31 cellular contexts compared by ENCODE assay signal in the genomic region with DNA sequence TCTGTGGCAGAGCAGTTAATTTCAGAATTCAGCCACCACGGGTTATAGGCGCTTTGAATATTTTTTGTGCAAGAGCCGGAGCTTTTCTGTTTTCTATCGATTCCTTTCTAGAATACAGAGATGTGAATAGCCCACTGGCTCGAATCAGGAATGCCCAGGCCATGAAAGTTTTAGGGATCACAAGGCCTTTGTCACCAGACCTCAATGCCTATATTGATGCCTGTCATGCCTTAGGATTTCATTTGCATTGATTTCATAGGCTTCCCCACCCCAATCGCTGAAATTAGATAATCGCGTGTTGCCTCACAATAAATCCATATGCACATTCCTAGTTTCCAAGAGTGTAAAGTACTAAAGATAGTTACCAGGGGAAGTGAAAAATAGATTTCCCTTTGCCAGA.
DNase-seq lines count a peak whose midpoint lies in the region; ATAC-seq and TF ChIP-seq lines count a peak whose summit lies in the region.
"Had no signal": no experiment of that assay in that cellular context is flagged by ENCODE, and none has a peak within 500 bp of the region (broad histone marks: within the 10 kb centered on the region; RNA-seq: fewer than 3 reads in every experiment).

No MANE protein-coding gene starts in this region.

- no peak for DNase-seq in right atrium auricular region (ENCODE audit: low spot score)
- no peak for DNase-seq in Right ventricle myocardium superior
- peak; percentile 42 for DNase-seq in esophagus muscularis mucosa (ENCODE audit: extremely low spot score)
- DNase-seq in tibial nerve (ENCODE audit: low spot score in 2 of 2) = no peak
- DNase-seq in stimulated activated CD4-positive, alpha-beta T cell treated with anti-CD3 and anti-CD28 coated beads, Interleukin-15, amount 100 ng/mL, for 24 hours = no peak
- no peak for DNase-seq in HUDEP-2 (lab: John Stamatoyannopoulos, UW; ENCODE audit: unreplicated experiment in 76 of 76)
- DNase-seq: activated CD4-positive, alpha-beta T cell treated with anti-CD3 and anti-CD28 coated beads, Interleukin-2, amount 10 ng/mL, durations not matched to agents 24 days and 14 days; activated CD8-positive, alpha-beta memory T cell treated with anti-CD3 and anti-CD28 coated beads, Interleukin-2, amount 10 ng/mL, durations not matched to agents 7 days and 5 days; activated naive CD4-positive, alpha-beta T cell; activated T-cell treated with anti-CD3 and anti-CD28 coated beads, Interleukin-2, amount 50 U/mL, for 48 hours; BE2C; brain microvascular endothelial cell; CD8-positive, alpha-beta memory T cell; effector memory CD8-positive, alpha-beta T cell; erythroblast; foreskin melanocyte; GOT3; hypothalamus; immature natural killer cell; NCI-H1048; NCI-H187; NCI-H524; PC-9; SHP77; stimulated activated CD4-positive, alpha-beta T cell treated with anti-CD3 and anti-CD28 coated beads, Interleukin-12 subunit alpha, Interleukin-12 subunit beta, amount 100 ng/mL, for 4 hours; stimulated activated CD4-positive, alpha-beta T cell treated with anti-CD3 and anti-CD28 coated beads, Interleukin-4, amount 100 ng/mL, for 24 hours had no signal

- H3K36me3 ChIP-seq in right atrium auricular region (peaks cover 1% of the 10 kb centered on the region), esophagus muscularis mucosa (peaks cover under 1 to 9% (median 6%) of the 10 kb centered on the region in 4 donors), rectal smooth muscle tissue (ENCODE audit: control insufficient read depth, insufficient read depth, low read length) (no peaks in the 10 kb centered on the region), tibial nerve (peaks cover 0 to 2% (median 0%) of the 10 kb centered on the region in 3 donors)
- H3K36me3 ChIP-seq: BE2C, brain microvascular endothelial cell had no signal

- H3K27ac ChIP-seq in right atrium auricular region (peak overlapping the region; percentile 52 to 74), esophagus muscularis mucosa (replicated peaks in 1 of 4) (peak overlapping the region; percentile 18 to 70 (median 60)), rectal smooth muscle tissue (ENCODE audit: low read depth, low read length) (peak overlapping the region; percentile 13), tibial nerve (peak overlapping the region; percentile 2 to 93 (median 67))
- H3K27ac ChIP-seq: A549, brain microvascular endothelial cell, PC-9 had no signal

- TF ChIP-seq CTCF in right atrium auricular region (IDR thresholded peaks at IDR 0.05) (no peak), esophagus muscularis mucosa (IDR thresholded peaks at IDR 0.05) (no peak), tibial nerve (IDR thresholded peaks at IDR 0.05) (no peak)

- intact Hi-C loops in Right ventricle myocardium superior (cut with DNase I) = no loop called here
- intact Hi-C loops in esophagus muscularis mucosa (cut with DNase I) = no loop called here

- H3K27me3 ChIP-seq in right atrium auricular region (no peaks in the 10 kb centered on the region), esophagus muscularis mucosa (no peaks in the 10 kb centered on the region), rectal smooth muscle tissue (ENCODE audit: control insufficient read depth, insufficient read depth, low read length) (no peaks in the 10 kb centered on the region), tibial nerve (no peaks in the 10 kb centered on the region)
- H3K27me3 ChIP-seq: BE2C, brain microvascular endothelial cell had no signal

- TF ChIP-seq EP300 in esophagus muscularis mucosa (IDR thresholded peaks at IDR 0.05) = no peak
- peak in 1 of 2 donors; percentile 7 for TF ChIP-seq EP300 in tibial nerve (IDR thresholded peaks at IDR 0.05)

- H3K9me3 ChIP-seq in right atrium auricular region (no peaks in the 10 kb centered on the region), esophagus muscularis mucosa (no peaks in the 10 kb centered on the region), tibial nerve (no peaks in the 10 kb centered on the region)
- H3K9me3 ChIP-seq: A549, BE2C had no signal

- TF ChIP-seq POLR2A in esophagus muscularis mucosa (IDR thresholded peaks at IDR 0.05; ENCODE audit: low read depth) (no peak), tibial nerve (IDR thresholded peaks at IDR 0.05) (no peak)

- no peak overlapping the region for H3K4me3 ChIP-seq in right atrium auricular region
- no peak overlapping the region for H3K4me3 ChIP-seq in esophagus muscularis mucosa
- no peak overlapping the region for H3K4me3 ChIP-seq in rectal smooth muscle tissue (ENCODE audit: low read length)
- no peak overlapping the region for H3K4me3 ChIP-seq in tibial nerve
- H3K4me3 ChIP-seq: A549, PC-9 had no signal

- H3K4me1 ChIP-seq in right atrium auricular region (peaks cover 0 to 52% of the 10 kb centered on the region in 2 donors), esophagus muscularis mucosa (peaks cover 4 to 30% (median 27%) of the 10 kb centered on the region in 4 donors), rectal smooth muscle tissue (ENCODE audit: control insufficient read depth, insufficient read depth, low read length) (peaks cover 9% of the 10 kb centered on the region), tibial nerve (peaks cover 0 to 68% (median 24%) of the 10 kb centered on the region in 4 donors)
- H3K4me1 ChIP-seq: A549, BE2C had no signal

- whole genome bisulfite sequencing in esophagus muscularis mucosa = 88% methylated on average over 8 of the region's 8 CpGs
- 39 to 40% methylated on average over 8 of the region's 8 CpGs for WGBS in tibial nerve, 2 donors

- ATAC-seq in Right ventricle myocardium superior (ENCODE audit: poor library complexity) (no peak), HG02642 (IDR thresholded peaks at IDR 0.05; ENCODE audit: poor library complexity, unreplicated experiment) (no peak)
- ATAC-seq: A549; activated CD8-positive, alpha-beta memory T cell treated with anti-CD3 and anti-CD28 coated beads, Interleukin-2, amount 10 ng/mL, durations not matched to agents 7 days and 5 days; effector memory CD8-positive, alpha-beta T cell; left lobe of liver; stimulated activated effector memory CD8-positive, alpha-beta T cell treated with anti-CD3 and anti-CD28 coated beads, Interleukin-12 subunit alpha, Interleukin-12 subunit beta, amount 100 ng/mL, for 72 hours had no signal

- H3K9ac ChIP-seq in rectal smooth muscle tissue (ENCODE audit: low read length) = no peak overlapping the region

Comparison
In these comparisons a context has a peak if more than half of its experiments do, and no peak if none do; other contexts are left out.
1. H3K27ac ChIP-seq: peak in every context shown above with its lines; median percentile 67 in tibial nerve; 63 in right atrium auricular region; 60 in esophagus muscularis mucosa; 13 in rectal smooth muscle tissue.